ENCODE assay signal across 23 cellular contexts in genomic region chr9:79195904-79196303, GRCh38.
A peak's percentile ranks its signal among the peaks of the same experiment; 100 is the strongest.
DNase-seq lines count a peak whose midpoint lies in the region; ATAC-seq, FAIRE-seq and TF ChIP-seq lines count a peak whose summit lies in the region.
"Had no signal": no experiment of that assay in that cellular context is flagged by ENCODE, and none has a peak within 500 bp of the region (broad histone marks: within the 10 kb centered on the region; RNA-seq: fewer than 3 reads in every experiment).

No MANE protein-coding gene starts in this region.

- no peak overlapping the region for H3K56ac ChIP-seq in IMR-90 (ENCODE audit: extremely low read depth, insufficient read depth, low read length)

- no peak for TF ChIP-seq CTCF in AG09309 (IDR thresholded peaks at IDR 0.05; ENCODE audit: control insufficient read depth, insufficient read depth, low read depth, low read length, missing control alignments)
- no peak for TF ChIP-seq CTCF in IMR-90 (conservative IDR thresholded peaks at IDR 0.05; ENCODE audit: low read depth, low read length)
- TF ChIP-seq CTCF in mesothelial cell of epicardium (IDR thresholded peaks at IDR 0.05; ENCODE audit: unreplicated experiment): no peak
- no peak for TF ChIP-seq CTCF in lower leg skin (IDR thresholded peaks at IDR 0.05)

- H3K36me3 ChIP-seq in IMR-90 (ENCODE audit: control insufficient read depth, insufficient read depth, low read length): no peaks in the 10 kb centered on the region

- H2BK120ac ChIP-seq in IMR-90 (ENCODE audit: low read depth, low read length): no peak overlapping the region

- H3K4me1 ChIP-seq in IMR-90 (ENCODE audit: control insufficient read depth, insufficient read depth, low read length): peaks cover 11% of the 10 kb centered on the region
- H3K4me1 ChIP-seq: psoas muscle had no signal

- H2AK9ac ChIP-seq in IMR-90 (replicated peaks; ENCODE audit: low read depth, low read length, poor library complexity): no peak overlapping the region

- no TSS peak for BruUV-seq in IMR-90 (replicated peaks; lab: Mats Ljungman, UMichigan)

- no peak overlapping the region for H4K91ac ChIP-seq in IMR-90 (ENCODE audit: insufficient read depth, low read depth, low read length)

- H3K9me1 ChIP-seq in IMR-90 (ENCODE audit: insufficient read depth, low read length): 0 out of 2 replicates have a peak, but pooled peaks cover 8% of the 10 kb centered on the region

- peak; percentile 83 for FAIRE-seq in endometrium (lab: Jason Lieb, UNC)
- FAIRE-seq: endothelial cell of umbilical vein, HepG2 had no signal

- peak overlapping the region; percentile 38 for H3K27ac Mint-ChIP-seq in mesothelial cell of epicardium
- H3K27ac Mint-ChIP-seq: activated naive CD8-positive, alpha-beta T cell treated with anti-CD3 and anti-CD28 coated beads for 36 hours; naive B cell had no signal

- H3K9ac ChIP-seq in IMR-90 (ENCODE audit: low read depth, low read length): no peak overlapping the region

- H3K4me3 Mint-ChIP-seq in mesothelial cell of epicardium: no peak overlapping the region
- H3K4me3 Mint-ChIP-seq: activated naive CD8-positive, alpha-beta T cell treated with anti-CD3 and anti-CD28 coated beads for 36 hours; CD14-positive monocyte; naive B cell had no signal

- no peak overlapping the region for H3K4ac ChIP-seq in IMR-90 (ENCODE audit: low read depth, low read length)

- no peak overlapping the region for H3K27ac ChIP-seq in IMR-90 (ENCODE audit: insufficient read depth, low read length)
- H3K27ac ChIP-seq: psoas muscle, SK-N-MC had no signal

- no peaks in the 10 kb centered on the region for H3K36me3 Mint-ChIP-seq in mesothelial cell of epicardium
- H3K36me3 Mint-ChIP-seq: activated naive CD8-positive, alpha-beta T cell treated with anti-CD3 and anti-CD28 coated beads for 36 hours; CD14-positive monocyte; naive B cell had no signal

- no peaks in the 10 kb centered on the region for H4K20me1 ChIP-seq in IMR-90 (ENCODE audit: insufficient read depth, low read length)

- H3K18ac ChIP-seq in IMR-90 (ENCODE audit: low read depth, low read length): no peak overlapping the region

- H3K14ac ChIP-seq in IMR-90 (replicated peaks; ENCODE audit: low read depth, low read length): no peak overlapping the region

- H2BK20ac ChIP-seq in IMR-90 (ENCODE audit: low read depth, low read length): no peak overlapping the region

- in situ Hi-C loops in IMR-90 (cut with MboI; ENCODE audit: low sequenced_read_pairs): loop anchor here (10.0 kb wide), 1 partner anchor 379 kb away; the partner anchor contains the start of gene TLE4

- no peaks in the 10 kb centered on the region for H3K79me1 ChIP-seq in IMR-90 (ENCODE audit: low read depth in 1 of 2, low read length in 2 of 2)

- H2BK5ac ChIP-seq in IMR-90 (ENCODE audit: low read depth, low read length, poor library complexity, severe bottlenecking): peak overlapping the region; percentile 63

- no peak overlapping the region for H3K4me2 ChIP-seq in IMR-90 (ENCODE audit: low read depth, low read length)

- H2BK15ac ChIP-seq in IMR-90 (ENCODE audit: low read depth, low read length): no peak overlapping the region

- CTCF ChIA-PET in IMR-90 (lab: Yijun Ruan, JAX): no interaction called here

- TF ChIP-seq RAD21 in IMR-90 (IDR thresholded peaks at IDR 0.05; ENCODE audit: low read length): no peak

- TF ChIP-seq POLR2A in IMR-90 (IDR thresholded peaks at IDR 0.05; ENCODE audit: low read depth, low read length) (no peak), lower leg skin (IDR thresholded peaks at IDR 0.05) (no peak)

- no peaks in the 10 kb centered on the region for H3K27me3 ChIP-seq in IMR-90 (ENCODE audit: control insufficient read depth, insufficient read depth, low read length)

- H4K5ac ChIP-seq in IMR-90 (ENCODE audit: low read depth, low read length): no peak overlapping the region

- intact Hi-C loops in IMR-90 (cut with micrococcal nuclease): loop anchor here (10.0 kb wide), 1 partner anchor 171 kb away; no protein-coding TSS in a partner anchor
- intact Hi-C loops in lower leg skin (cut with DNase I; ENCODE audit: low total_unique reads): no loop called here

- H3K4me3 ChIP-seq in AG09309 (ENCODE audit: control insufficient read depth, low read depth, low read length): no peak overlapping the region
- H3K4me3 ChIP-seq in IMR-90 (ENCODE audit: insufficient read depth, low read depth, low read length): no peak overlapping the region
- H3K4me3 ChIP-seq in lower leg skin (ENCODE audit: low read depth, poor library complexity, severe bottlenecking): no peak overlapping the region
- H3K4me3 ChIP-seq: psoas muscle, SK-N-MC had no signal

- no peaks in the 10 kb centered on the region for H3K27me3 Mint-ChIP-seq in mesothelial cell of epicardium (ENCODE audit: low read depth)

- H2AFZ ChIP-seq in IMR-90 (replicated peaks; ENCODE audit: low read length, poor library complexity): no peak overlapping the region

- peaks cover 9% of the 10 kb centered on the region for H3K9me3 Mint-ChIP-seq in mesothelial cell of epicardium
- H3K9me3 Mint-ChIP-seq: naive B cell had no signal

- H3K4me1 Mint-ChIP-seq in mesothelial cell of epicardium: peaks cover 58% of the 10 kb centered on the region
- H3K4me1 Mint-ChIP-seq: activated naive CD8-positive, alpha-beta T cell treated with anti-CD3 and anti-CD28 coated beads for 36 hours; CD14-positive monocyte; naive B cell had no signal

- no peaks in the 10 kb centered on the region for H3K9me3 ChIP-seq in IMR-90 (ENCODE audit: control insufficient read depth, insufficient read depth, low read length)
- H3K9me3 ChIP-seq: psoas muscle had no signal

- DNase-seq in AG09309 (ENCODE audit: low read depth) (peak; percentile 82), IMR-90 (peak; percentile 96), mesothelial cell of epicardium (ENCODE audit: low spot score in 2 of 2, unreplicated experiment in 2 of 2) (no peak), lower leg skin (ENCODE audit: low spot score in 2 of 2) (no peak), mucosa of gallbladder (ENCODE audit: low spot score) (no peak)
- DNase-seq: activated CD4-positive, alpha-beta T cell treated with anti-CD3 and anti-CD28 coated beads, Interleukin-2, amount 50 U/mL, for 48 hours; activated naive CD8-positive, alpha-beta T cell treated with anti-CD3 and anti-CD28 coated beads for 36 hours; activated T-cell treated with anti-CD3 and anti-CD28 coated beads, Interleukin-2, amount 50 U/mL, for 48 hours; DMS53; GOT3; naive B cell; NCI-H2029 treated with DMSO at 0.1 percent for 48 hours; NCI-H526; psoas muscle; stimulated activated CD4-positive, alpha-beta T cell treated with anti-CD3 and anti-CD28 coated beads, Interleukin-2, amount 100 ng/mL, for 24 hours; substantia nigra had no signal

- H4K8ac ChIP-seq in IMR-90 (ENCODE audit: low read depth in 2 of 2, low read length in 2 of 2): no peak overlapping the region

- no peak overlapping the region for H2AK5ac ChIP-seq in IMR-90 (ENCODE audit: low read depth, low read length)

- POLR2A ChIA-PET in IMR-90 (lab: Charles Lee; ENCODE audit: unreplicated experiment): no interaction called here

- no peak overlapping the region for H3K23ac ChIP-seq in IMR-90 (ENCODE audit: low read depth, low read length)

- peak; percentile 45 for ATAC-seq in IMR-90 (ENCODE audit: low read depth)
- ATAC-seq in GM18511 (IDR thresholded peaks at IDR 0.05; ENCODE audit: unreplicated experiment): no peak
- no peak for ATAC-seq in GM19463 (IDR thresholded peaks at IDR 0.05; ENCODE audit: unreplicated experiment)
- ATAC-seq: HepG2, psoas muscle had no signal

- dilution Hi-C loops in IMR-90 (cut with HindIII; ENCODE audit: low sequenced_read_pairs, unreplicated experiment): no loop called here

TF ChIP-seq in IMR-90, 13 proteins besides CTCF, POLR2A, EP300 and RAD21:
- no peak for TF ChIP-seq MAZ (IDR thresholded peaks at IDR 0.05; ENCODE audit: borderline replicate concordance, low read depth, low read length)
- peak; percentile 43; the same call in 1 of the 2 replicates for TF ChIP-seq FOS (IDR thresholded peaks at IDR 0.05; ENCODE audit: low read depth, low read length)
- TF ChIP-seq CEBPB (IDR thresholded peaks at IDR 0.05; ENCODE audit: low read depth, low read length): peak; percentile 99
- TF ChIP-seq RCOR1 (IDR thresholded peaks at IDR 0.05; ENCODE audit: insufficient replicate concordance, low read length): no peak

Comparison
In these comparisons a context has a peak if more than half of its experiments do, and no peak if none do; other contexts are left out.
1. DNase-seq: peak in AG09309 (single experiment) and IMR-90 (single experiment); none in mesothelial cell of epicardium (0 of 2), lower leg skin (0 of 2) and mucosa of gallbladder (single experiment).